Comparison of ENCODE assay signal across 12 cellular contexts in genomic region chr11:19979519-19979845, GRCh38.
DNase-seq lines count a peak whose midpoint lies in the region; ATAC-seq, FAIRE-seq and TF ChIP-seq lines count a peak whose summit lies in the region.
"Had no signal": no experiment of that assay in that cellular context is flagged by ENCODE, and none has a peak within 500 bp of the region (broad histone marks: within the 10 kb centered on the region; RNA-seq: fewer than 3 reads in every experiment).

No MANE protein-coding gene starts in this region.

- CTCF ChIA-PET in HepG2 (lab: Yijun Ruan, JAX; ENCODE audit: low intra/inter-chr PET ratio, low total read pairs), result no interaction called here

- in situ Hi-C loops in HepG2 (cut with HindIII; ENCODE audit: extremely low pct_ligation_motif_present, low pct_unique_long_range_greater_than_20kb), result no loop called here

- no peak for FAIRE-seq in HepG2 (lab: Jason Lieb, UNC)

- intact Hi-C loops in HepG2 (cut with micrococcal nuclease; ENCODE audit: unreplicated experiment), result loop anchor here (2.0 kb wide), 1 partner anchor 21 kb away; no protein-coding TSS in a partner anchor

- TF ChIP-seq EP300 in HepG2 (IDR thresholded peaks at IDR 0.05; ENCODE audit: low read depth in 2 of 2, low read length in 2 of 2) (no peak), HepG2 (CRISPR knock-in tag; IDR thresholded peaks at IDR 0.05; ENCODE audit: borderline replicate concordance) (no peak)

- no TSS peak for BruUV-seq in HepG2 (replicated peaks; lab: Mats Ljungman, UMichigan)

- H4K20me1 ChIP-seq in HepG2 (ENCODE audit: insufficient read depth, low read length), result no peaks in the 10 kb centered on the region

- no peak overlapping the region for H2AFZ ChIP-seq in HepG2 (ENCODE audit: low read length)

- no peak for TF ChIP-seq CTCF in HepG2 (CRISPR knock-in tag; IDR thresholded peaks at IDR 0.05)
- no peak for TF ChIP-seq CTCF in foreskin keratinocyte (conservative IDR thresholded peaks at IDR 0.05)

- POLR2A ChIA-PET in HepG2 (lab: Yijun Ruan, JAX), result interaction anchor here (0.7 to 8.4 kb wide), 14 partner anchors 11 to 71 kb away, joined by 3 to 107 read pairs (median 10); no protein-coding TSS in a partner anchor

- H3K27ac ChIP-seq in HepG2 (ENCODE audit: extremely low read length, insufficient read depth, low read length), result peak overlapping the region; percentile 72
- H3K27ac ChIP-seq in foreskin keratinocyte, result no peak overlapping the region
- H3K27ac ChIP-seq: left ventricle myocardium inferior, VCaP had no signal

- H3K4me3 ChIP-seq in HepG2 (replicated peaks in 1 of 3; ENCODE audit: insufficient read depth in 1 of 3, low read depth in 2 of 3, low read length in 3 of 3), result peak overlapping the region; percentile 4 to 56 (median 53); a peak in 4 of 6 replicates
- H3K4me3 ChIP-seq: coronary artery, left ventricle myocardium inferior had no signal

- ATAC-seq in GM18498 (IDR thresholded peaks at IDR 0.05; ENCODE audit: unreplicated experiment) (peak; percentile 88), GM21447 (IDR thresholded peaks at IDR 0.05; ENCODE audit: unreplicated experiment) (peak; percentile 74), HG03378 (IDR thresholded peaks at IDR 0.05; ENCODE audit: unreplicated experiment) (peak; percentile 86), HepG2 (no peak), foreskin keratinocyte (no peak)

- no peak for TF ChIP-seq RAD21 in HepG2 (CRISPR knock-in tag; IDR thresholded peaks at IDR 0.05)

- H3K4me1 ChIP-seq in HepG2 (ENCODE audit: insufficient read depth, low read length), result peaks cover 82% of the 10 kb centered on the region
- no peaks in the 10 kb centered on the region for H3K4me1 ChIP-seq in foreskin keratinocyte

- TF ChIP-seq POLR2A in HepG2 (IDR thresholded peaks at IDR 0.05; ENCODE audit: insufficient read depth in 1 of 2, low read depth in 2 of 2, low read length in 2 of 2), result no peak

- H3K9me3 ChIP-seq in HepG2 (ENCODE audit: low read length), result no peaks in the 10 kb centered on the region
- H3K9me3 ChIP-seq: left ventricle myocardium inferior had no signal

- H3K36me3 ChIP-seq in HepG2 (replicated peaks in 1 of 2; ENCODE audit: control insufficient read depth in 1 of 2, insufficient read depth in 2 of 2, low read length in 2 of 2), result peaks cover 1 to 2% of the 10 kb centered on the region in 2 experiments; a peak in 3 of 5 replicates
- H3K36me3 ChIP-seq: left ventricle myocardium inferior had no signal

- H3K27me3 ChIP-seq in HepG2 (ENCODE audit: control insufficient read depth in 1 of 2, insufficient read depth in 2 of 2, low read length in 2 of 2) (no peaks in the 10 kb centered on the region), foreskin keratinocyte (no peaks in the 10 kb centered on the region)

- H3K4me2 ChIP-seq in HepG2 (ENCODE audit: low read depth, low read length), result peak overlapping the region; percentile 73

- H3K9ac ChIP-seq in HepG2 (ENCODE audit: insufficient read depth, low read depth, low read length), result peak overlapping the region; percentile 76

- H3K79me2 ChIP-seq in HepG2 (ENCODE audit: insufficient read depth, low read length), result peaks cover 62% of the 10 kb centered on the region

- WGBS in HepG2 (ENCODE audit: low lambda C conversion rate), result 92% methylated on average over 5 of the region's 5 CpGs

- DNase-seq in HepG2 (ENCODE audit: low spot score) (no peak), cerebellar nuclear complex (lab: John Stamatoyannopoulos, UW) (no peak), foreskin keratinocyte (no peak), NCI-H2081 treated with DMSO at 0.1 percent for 48 hours (lab: John Stamatoyannopoulos, UW) (no peak)
- no peak for DNase-seq in stimulated activated CD4-positive, alpha-beta T cell treated with anti-CD3 and anti-CD28 coated beads, Interleukin-12 subunit alpha, Interleukin-12 subunit beta, amount 100 ng/mL, for 4 hours
- DNase-seq: left ventricle myocardium inferior, NCI-H1092 treated with DMSO at 0.1 percent for 48 hours had no signal

TF ChIP-seq in HepG2, 621 proteins besides CTCF, POLR2A, EP300 and RAD21:
- TF ChIP-seq ATRX (CRISPR knock-in tag; IDR thresholded peaks at IDR 0.05; ENCODE audit: borderline replicate concordance), result no peak
- no peak for TF ChIP-seq ZNF234 (CRISPR knock-in tag; conservative IDR thresholded peaks at IDR 0.05)
- no peak for TF ChIP-seq ZBTB7B (CRISPR knock-in tag; IDR thresholded peaks at IDR 0.05)
- TF ChIP-seq TCF7 (IDR thresholded peaks at IDR 0.05; ENCODE audit: low read depth), result no peak
- no peak for TF ChIP-seq ZNF460 (CRISPR knock-in tag; IDR thresholded peaks at IDR 0.05; ENCODE audit: borderline replicate concordance)
- no peak for TF ChIP-seq ZNF776 (CRISPR knock-in tag; IDR thresholded peaks at IDR 0.05)
- no peak for TF ChIP-seq ZNF784 (CRISPR knock-in tag; IDR thresholded peaks at IDR 0.05; ENCODE audit: borderline replicate concordance)
- no peak for TF ChIP-seq KDM1A (CRISPR knock-in tag; IDR thresholded peaks at IDR 0.05)
- no peak for TF ChIP-seq ATF2 (CRISPR knock-in tag; IDR thresholded peaks at IDR 0.05)
- TF ChIP-seq ZBTB38 (CRISPR knock-in tag; IDR thresholded peaks at IDR 0.05), result peak; percentile 12; the same call in 1 of the 2 replicates
- TF ChIP-seq ATF4 (CRISPR knock-in tag; IDR thresholded peaks at IDR 0.05), result no peak
- TF ChIP-seq WIZ (CRISPR knock-in tag; IDR thresholded peaks at IDR 0.05), result no peak
- no peak for TF ChIP-seq PREB (CRISPR knock-in tag; IDR thresholded peaks at IDR 0.05)
- TF ChIP-seq ZNF207 (IDR thresholded peaks at IDR 0.05; ENCODE audit: borderline replicate concordance), result no peak
- TF ChIP-seq ZNF503 (CRISPR knock-in tag; IDR thresholded peaks at IDR 0.05), result 0 out of 2 replicates have a peak, but pooled peaks have one; percentile 0
- no peak for TF ChIP-seq CBFB (CRISPR knock-in tag; IDR thresholded peaks at IDR 0.05)
- peak; percentile 29; the same call in 1 of the 2 replicates for TF ChIP-seq ZC3H4 (CRISPR knock-in tag; IDR thresholded peaks at IDR 0.05; ENCODE audit: borderline replicate concordance)
- no peak for TF ChIP-seq ZNF644 (CRISPR knock-in tag; IDR thresholded peaks at IDR 0.05; ENCODE audit: low read depth)
- no peak for TF ChIP-seq RBM22 (optimal IDR thresholded peaks at IDR 0.05; ENCODE audit: low read length)
- TF ChIP-seq HOXD1 (CRISPR knock-in tag; IDR thresholded peaks at IDR 0.05), result no peak
- no peak for TF ChIP-seq MAF1 (CRISPR knock-in tag; IDR thresholded peaks at IDR 0.05; ENCODE audit: borderline replicate concordance)
- TF ChIP-seq ZKSCAN5 (CRISPR knock-in tag; IDR thresholded peaks at IDR 0.05), result no peak
- no peak for TF ChIP-seq RARG (CRISPR knock-in tag; IDR thresholded peaks at IDR 0.05; ENCODE audit: low read depth)

Comparison
In these comparisons a context has a peak if more than half of its experiments do, and no peak if none do; other contexts are left out.
1. ATAC-seq: peak in GM18498 (single experiment), GM21447 (single experiment) and HG03378 (single experiment); none in HepG2 (single experiment) and foreskin keratinocyte (single experiment).